In genomic region chr19:39031368-39032163, GRCh38 we compare ENCODE assay signal across 7 cellular contexts. TPM values are rescaled to one million over a fixed set of nuclear protein-coding genes. Genes with fewer than 3 reads are reported as not detected.
DNase-seq lines count a peak whose midpoint lies in the region; ATAC-seq and TF ChIP-seq lines count a peak whose summit lies in the region.

No MANE protein-coding gene starts in this region.

- H3K27ac Mint-ChIP-seq in activated naive CD4-positive, alpha-beta T cell treated with anti-CD3 and anti-CD28 coated beads, Interleukin-2, amount 50 U/mL, for 24 hours = no peak overlapping the region

- WGBS in suprapubic skin = under 1% methylated on average over 40 of the region's 58 CpGs

- intact Hi-C loops in head of caudate nucleus (cut with DNase I) = no loop called here

- TF ChIP-seq POLR2A in suprapubic skin (IDR thresholded peaks at IDR 0.05) = no peak

- peak overlapping the region; percentile 63 for H3K4me3 Mint-ChIP-seq in activated naive CD4-positive, alpha-beta T cell treated with anti-CD3 and anti-CD28 coated beads, Interleukin-2, amount 50 U/mL, for 24 hours

- H3K9me3 ChIP-seq in suprapubic skin = no peaks in the 10 kb centered on the region

- H3K27ac ChIP-seq in suprapubic skin = peak overlapping the region; percentile 93

- peaks cover 7% of the 10 kb centered on the region for H3K4me1 Mint-ChIP-seq in activated naive CD4-positive, alpha-beta T cell treated with anti-CD3 and anti-CD28 coated beads, Interleukin-2, amount 50 U/mL, for 24 hours

- peak; percentile 58 for ATAC-seq in GM18867 (IDR thresholded peaks at IDR 0.05; ENCODE audit: unreplicated experiment)
- peak; percentile 94 for ATAC-seq in SK-N-SH treated with all-trans-retinoic acid at 6 μM for 48 hours
- ATAC-seq in omental fat pad (ENCODE audit: low FRiP score) = peak; percentile 98

- no peaks in the 10 kb centered on the region for H3K36me3 Mint-ChIP-seq in activated naive CD4-positive, alpha-beta T cell treated with anti-CD3 and anti-CD28 coated beads, Interleukin-2, amount 50 U/mL, for 24 hours

- H3K4me3 ChIP-seq in suprapubic skin = peak overlapping the region; percentile 62

- TF ChIP-seq EP300 in Ishikawa (IDR thresholded peaks at IDR 0.05; ENCODE audit: borderline replicate concordance) (no peak), suprapubic skin (IDR thresholded peaks at IDR 0.05) (no peak)

- TF ChIP-seq RAD21 in Ishikawa (IDR thresholded peaks at IDR 0.05; ENCODE audit: low read depth) = no peak

- peaks cover 14% of the 10 kb centered on the region for H3K36me3 ChIP-seq in suprapubic skin

- H3K27me3 Mint-ChIP-seq in activated naive CD4-positive, alpha-beta T cell treated with anti-CD3 and anti-CD28 coated beads, Interleukin-2, amount 50 U/mL, for 24 hours = peaks cover 2% of the 10 kb centered on the region

- H3K27me3 ChIP-seq in suprapubic skin = peaks cover 3% of the 10 kb centered on the region

- no peaks in the 10 kb centered on the region for H3K9me3 Mint-ChIP-seq in activated naive CD4-positive, alpha-beta T cell treated with anti-CD3 and anti-CD28 coated beads, Interleukin-2, amount 50 U/mL, for 24 hours

- peaks cover 27% of the 10 kb centered on the region for H3K4me1 ChIP-seq in suprapubic skin

- DNase-seq in head of caudate nucleus = peak; percentile 60 to 95 (median 87)
- peak; percentile 71 for DNase-seq in omental fat pad (ENCODE audit: low spot score)
- peak; percentile 90 to 94 for DNase-seq in suprapubic skin (ENCODE audit: low spot score in 2 of 2)

- TF ChIP-seq CTCF in omental fat pad (IDR thresholded peaks at IDR 0.05) = no peak
- no peak for TF ChIP-seq CTCF in suprapubic skin (IDR thresholded peaks at IDR 0.05)

TF ChIP-seq in Ishikawa, 13 proteins besides CTCF, POLR2A, EP300 and RAD21:
- TF ChIP-seq CEBPB (IDR thresholded peaks at IDR 0.05) (no peak), NFIC (IDR thresholded peaks at IDR 0.05) (peak; percentile 79; the same call in 1 of the 2 replicates), ZBTB7A (IDR thresholded peaks at IDR 0.05; ENCODE audit: low read depth) (0 out of 2 replicates have a peak, but pooled peaks have one; percentile 22), EGR1 (IDR thresholded peaks at IDR 0.05) (no peak), REST (IDR thresholded peaks at IDR 0.05; ENCODE audit: low read depth) (no peak), TCF12 (IDR thresholded peaks at IDR 0.05; ENCODE audit: low read depth) (peak; percentile 26; the same call in 1 of the 2 replicates), TEAD4 (IDR thresholded peaks at IDR 0.05) (no peak; the same call in 1 of the 2 replicates), FOXM1 (IDR thresholded peaks at IDR 0.05; ENCODE audit: borderline replicate concordance, low read depth) (no peak), CREB1 (IDR thresholded peaks at IDR 0.05; ENCODE audit: low read depth) (no peak), YY1 (IDR thresholded peaks at IDR 0.05; ENCODE audit: low read depth) (no peak), TAF1 (IDR thresholded peaks at IDR 0.05; ENCODE audit: low read depth) (0 out of 2 replicates have a peak, but pooled peaks have one; percentile 6)
- TF ChIP-seq, protein P1, sequence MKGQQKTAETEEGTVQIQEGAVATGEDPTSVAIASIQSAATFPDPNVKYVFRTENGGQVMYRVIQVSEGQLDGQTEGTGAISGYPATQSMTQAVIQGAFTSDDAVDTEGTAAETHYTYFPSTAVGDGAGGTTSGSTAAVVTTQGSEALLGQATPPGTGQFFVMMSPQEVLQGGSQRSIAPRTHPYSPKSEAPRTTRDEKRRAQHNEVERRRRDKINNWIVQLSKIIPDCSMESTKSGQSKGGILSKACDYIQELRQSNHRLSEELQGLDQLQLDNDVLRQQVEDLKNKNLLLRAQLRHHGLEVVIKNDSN (IDR thresholded peaks at IDR 0.05) = peak; percentile 74
- TF ChIP-seq, protein P2, sequence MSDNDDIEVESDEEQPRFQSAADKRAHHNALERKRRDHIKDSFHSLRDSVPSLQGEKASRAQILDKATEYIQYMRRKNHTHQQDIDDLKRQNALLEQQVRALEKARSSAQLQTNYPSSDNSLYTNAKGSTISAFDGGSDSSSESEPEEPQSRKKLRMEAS (IDR thresholded peaks at IDR 0.05) = peak; percentile 80

TF ChIP-seq in SK-N-SH treated with all-trans-retinoic acid at 6 μM for 48 hours, 23 proteins besides CTCF, POLR2A, EP300 and RAD21:
- TF ChIP-seq CSDC2 (CRISPR knock-in tag; IDR thresholded peaks at IDR 0.05) (no peak), OSR1 (CRISPR knock-in tag; IDR thresholded peaks at IDR 0.05) (no peak), POU6F1 (CRISPR knock-in tag; IDR thresholded peaks at IDR 0.05; ENCODE audit: borderline replicate concordance, low read depth) (no peak), ZNF565 (CRISPR knock-in tag; conservative IDR thresholded peaks at IDR 0.05; ENCODE audit: low read depth) (no peak)

RNA-seq across cellular contexts. Expression of gene FBXO27, which starts 0.8 kb away (rescaled TPM):
- total RNA-seq in omental fat pad (10 to 100 TPM in 1 of 4 donors, 1 to 10 TPM in 3; 3.2 to 14.6 (median 7.6) TPM), suprapubic skin (10 to 100 TPM; 12.0 to 37.9 (median 26.1) TPM)

RNA-seq across cellular contexts. Expression of gene ACP7, which starts 52.6 kb away (rescaled TPM):
- total RNA-seq in omental fat pad = not detected
- total RNA-seq in suprapubic skin = 10 to 100 TPM; 15.0 to 24.1 (median 18.0) TPM

RNA-seq across cellular contexts. Expression of gene FBXO17, which starts 56.0 kb away (rescaled TPM):
- 10 to 100 TPM; 31.2 to 43.6 (median 38.2) TPM for total RNA-seq in omental fat pad
- 10 to 100 TPM; 11.3 to 35.1 (median 20.4) TPM for total RNA-seq in suprapubic skin

Comparison
In these comparisons a context has a peak if more than half of its experiments do, and no peak if none do; other contexts are left out.
1. Peak in every context shown above with its lines: DNase-seq, ATAC-seq, H3K4me3 ChIP-seq and H3K27ac ChIP-seq.
2. RNA of gene ACP7, which starts 52.6 kb away (total RNA-seq): 15.0 to 24.1 TPM in suprapubic skin; not detected in omental fat pad; every median in the first group is over 10 times any median in the second.